ENCODE assay signal across 29 cellular contexts in genomic region chr3:49844464-49845183, GRCh38. TPM values are rescaled to one million over a fixed set of nuclear protein-coding genes. Genes with fewer than 3 reads are reported as not detected.
"Had no signal": no experiment of that assay in that cellular context is flagged by ENCODE, and none has a peak within 500 bp of the region (broad histone marks: within the 10 kb centered on the region; RNA-seq: fewer than 3 reads in every experiment).

No MANE protein-coding gene starts in this region.

- H3K27ac ChIP-seq: epithelial cell of prostate, esophagus muscularis mucosa, gastrocnemius medialis, left ventricle myocardium inferior, neural progenitor cell, parathyroid adenoma, psoas muscle, spleen, thyroid gland had no signal

- DNase-seq: effector memory CD8-positive, alpha-beta T cell; gastrocnemius medialis; glutamatergic neuron; immature natural killer cell; left cardiac atrium; left ventricle myocardium inferior; mesenchymal stem cell; midbrain; nucleus accumbens; psoas muscle; retina; spleen; stimulated activated CD4-positive, alpha-beta T cell treated with anti-CD3 and anti-CD28 coated beads, Interleukin-15, amount 100 ng/mL, for 24 hours; stimulated activated CD4-positive, alpha-beta T cell treated with anti-CD3 and anti-CD28 coated beads, Interleukin-1b, Interleukin-23, amount 100 ng/mL, for 48 hours; stimulated activated CD4-positive, alpha-beta T cell treated with anti-CD3 and anti-CD28 coated beads, Interleukin-4, amount 100 ng/mL, for 4 hours; stimulated activated naive B cell treated with anti-CD40 and anti-IgM and Interleukin-4, amounts not matched to agents 10 μg/mL and 1 μg/mL and 100 μg/mL, for 72 hours; thyroid gland had no signal

- H3K4me3 ChIP-seq: esophagus muscularis mucosa, gastrocnemius medialis, left ventricle myocardium inferior, lung, neural progenitor cell, psoas muscle, spleen, thyroid gland had no signal

- H3K27me3 ChIP-seq: esophagus muscularis mucosa, gastrocnemius medialis, neural progenitor cell, spleen, thyroid gland had no signal

- H3K36me3 Mint-ChIP-seq: natural killer cell treated with Interleukin-12 subunit alpha and Interleukin-12 subunit beta and Interleukin-15 and Interleukin-18, amount 100 ng/mL, for 72 hours; type B pancreatic cell had no signal

- ATAC-seq: effector memory CD8-positive, alpha-beta T cell; gastrocnemius medialis; left cardiac atrium; natural killer cell treated with Interleukin-12 subunit alpha and Interleukin-12 subunit beta and Interleukin-15 and Interleukin-18, amount 100 ng/mL, for 72 hours; psoas muscle; sciatic nerve; stimulated activated naive B cell treated with anti-CD40 and anti-IgM and Interleukin-4, amounts not matched to agents 10 μg/mL and 1 μg/mL and 100 μg/mL, for 72 hours had no signal

- H3K9me3 Mint-ChIP-seq: dendritic cell treated with granulocyte-macrophage colony-stimulating factor and Interleukin-4, amounts not matched to agents 40 ng/mL and 50 ng/mL, for 4 days; effector memory CD8-positive, alpha-beta T cell; immature natural killer cell; natural killer cell treated with Interleukin-12 subunit alpha and Interleukin-12 subunit beta and Interleukin-15 and Interleukin-18, amount 100 ng/mL, for 72 hours; neural progenitor cell; stimulated activated naive B cell treated with anti-CD40 and anti-IgM and Interleukin-4, amounts not matched to agents 10 μg/mL and 1 μg/mL and 100 μg/mL, for 72 hours; type B pancreatic cell had no signal

- H3K4me1 ChIP-seq: neural progenitor cell, parathyroid adenoma had no signal

- H3K36me3 ChIP-seq: gastrocnemius medialis, left ventricle myocardium inferior, neural progenitor cell, thyroid gland had no signal

- H3K27me3 Mint-ChIP-seq: dendritic cell treated with granulocyte-macrophage colony-stimulating factor and Interleukin-4, amounts not matched to agents 40 ng/mL and 50 ng/mL, for 4 days; effector memory CD8-positive, alpha-beta T cell; natural killer cell treated with Interleukin-12 subunit alpha and Interleukin-12 subunit beta and Interleukin-15 and Interleukin-18, amount 100 ng/mL, for 72 hours; stimulated activated naive B cell treated with anti-CD40 and anti-IgM and Interleukin-4, amounts not matched to agents 10 μg/mL and 1 μg/mL and 100 μg/mL, for 72 hours; type B pancreatic cell had no signal

- H3K9ac ChIP-seq: neural progenitor cell, parathyroid adenoma had no signal

- H3K4me3 Mint-ChIP-seq: dendritic cell treated with granulocyte-macrophage colony-stimulating factor and Interleukin-4, amounts not matched to agents 40 ng/mL and 50 ng/mL, for 4 days; effector memory CD8-positive, alpha-beta T cell; immature natural killer cell; natural killer cell treated with Interleukin-12 subunit alpha and Interleukin-12 subunit beta and Interleukin-15 and Interleukin-18, amount 100 ng/mL, for 72 hours; neural progenitor cell; stimulated activated naive B cell treated with anti-CD40 and anti-IgM and Interleukin-4, amounts not matched to agents 10 μg/mL and 1 μg/mL and 100 μg/mL, for 72 hours; type B pancreatic cell had no signal

- H3K79me2 ChIP-seq: parathyroid adenoma had no signal

- H3K4me1 Mint-ChIP-seq: immature natural killer cell had no signal

- H3K27ac Mint-ChIP-seq: dendritic cell treated with granulocyte-macrophage colony-stimulating factor and Interleukin-4, amounts not matched to agents 40 ng/mL and 50 ng/mL, for 4 days; natural killer cell treated with Interleukin-12 subunit alpha and Interleukin-12 subunit beta and Interleukin-15 and Interleukin-18, amount 100 ng/mL, for 72 hours; stimulated activated naive B cell treated with anti-CD40 and anti-IgM and Interleukin-4, amounts not matched to agents 10 μg/mL and 1 μg/mL and 100 μg/mL, for 72 hours; type B pancreatic cell had no signal

- H3K9me3 ChIP-seq: esophagus muscularis mucosa, gastrocnemius medialis, left ventricle myocardium inferior, psoas muscle, spleen, thyroid gland had no signal

- H3K4me2 ChIP-seq: neural progenitor cell had no signal

- H2AFZ ChIP-seq: neural progenitor cell, parathyroid adenoma had no signal

RNA-seq across cellular contexts. Expression of gene CAMKV, which starts 25.1 kb away (rescaled TPM):
- total RNA-seq: fibroblast of villous mesenchyme; gastrocnemius medialis; left cardiac atrium; left ventricle myocardium inferior; natural killer cell treated with Interleukin-12 subunit alpha and Interleukin-12 subunit beta and Interleukin-15 and Interleukin-18, amount 100 ng/mL, for 72 hours; psoas muscle; sciatic nerve; skeletal muscle tissue; spleen; thyroid gland had no signal
- polyA plus RNA-seq: immature natural killer cell, keratinocyte, lung, spleen had no signal

RNA-seq across cellular contexts. Expression of gene CDHR4, which starts 45.0 kb away (rescaled TPM):
- total RNA-seq: fibroblast of villous mesenchyme; gastrocnemius medialis; left ventricle myocardium inferior; natural killer cell treated with Interleukin-12 subunit alpha and Interleukin-12 subunit beta and Interleukin-15 and Interleukin-18, amount 100 ng/mL, for 72 hours; psoas muscle; skeletal muscle tissue; spleen; thyroid gland had no signal
- polyA plus RNA-seq: immature natural killer cell, keratinocyte had no signal
